ENCODE assay signal across 7 cellular contexts in the genomic region with DNA sequence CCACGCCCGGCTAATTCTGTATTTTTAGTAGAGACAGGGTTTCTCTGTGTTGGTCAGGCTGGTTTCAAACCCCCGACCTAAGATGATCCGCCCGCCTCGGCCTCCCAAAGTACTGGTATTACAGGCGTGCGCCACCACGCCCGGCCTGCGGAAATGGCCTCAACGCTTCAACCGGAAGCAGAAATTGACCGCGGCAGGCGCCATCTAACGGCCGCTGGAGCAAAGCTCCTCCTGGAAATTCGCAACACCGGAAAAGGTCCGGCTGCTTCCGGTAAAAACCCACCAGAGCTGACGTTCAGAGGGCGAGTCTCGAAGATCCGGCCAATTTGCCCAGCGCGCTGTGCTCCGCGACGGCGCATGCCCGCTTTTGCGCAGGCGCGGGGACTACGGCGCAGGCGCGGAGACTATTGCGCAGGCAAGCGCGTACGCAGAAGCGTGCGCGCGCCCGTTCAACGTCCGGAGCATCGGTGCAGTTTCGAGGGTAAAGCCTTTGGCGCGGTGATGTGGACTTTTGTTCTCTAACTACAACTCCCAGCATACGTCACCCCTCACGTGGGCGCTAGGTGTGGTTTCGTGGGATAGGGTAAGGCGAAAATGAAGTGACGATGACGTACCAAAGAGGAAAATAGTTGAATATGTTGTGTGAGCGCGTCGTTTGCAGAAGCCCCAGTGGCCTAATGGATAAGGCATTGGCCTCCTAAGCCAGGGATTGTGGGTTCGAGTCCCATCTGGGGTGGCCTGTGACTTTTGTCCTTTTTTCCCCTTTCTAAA. TPM values are rescaled to one million over a fixed set of nuclear protein-coding genes. Genes with fewer than 3 reads are reported as not detected.
A peak's percentile ranks its signal among the peaks of the same experiment; 100 is the strongest.
DNase-seq lines count a peak whose midpoint lies in the region; ATAC-seq and TF ChIP-seq lines count a peak whose summit lies in the region.

No MANE protein-coding gene starts in this region.

- TF ChIP-seq CTCF in hepatocyte (IDR thresholded peaks at IDR 0.05; ENCODE audit: poor library complexity), result peak; percentile 92

- H3K4me3 ChIP-seq in hepatocyte, result peak overlapping the region; percentile 49

- H2AFZ ChIP-seq in hepatocyte, result peak overlapping the region; percentile 94

- 4% methylated on average over 66 of the region's 66 CpGs for WGBS in hepatocyte (ENCODE audit: low lambda C conversion rate, missing lambda C conversion rate)

- H3K9me2 ChIP-seq in hepatocyte (replicated peaks; ENCODE audit: insufficient read depth), result no peaks in the 10 kb centered on the region

- DNase-seq in NCI-H2029 treated with DMSO at 0.1 percent for 48 hours (lab: John Stamatoyannopoulos, UW) (peak; percentile 97), T1000 (lab: John Stamatoyannopoulos, UW) (peak; percentile 94), astrocyte of the hippocampus (ENCODE audit: low read depth, low spot score) (peak; percentile 100), hepatocyte (ENCODE audit: low spot score) (peak; percentile 99), renal cortical epithelial cell (ENCODE audit: low read depth) (peak; percentile 99)

- ATAC-seq in GM18508 (IDR thresholded peaks at IDR 0.05; ENCODE audit: insufficient read depth, unreplicated experiment) (peak; percentile 79), HG03039 (IDR thresholded peaks at IDR 0.05; ENCODE audit: unreplicated experiment) (peak; percentile 80)

- H3K36me3 ChIP-seq in hepatocyte (replicated peaks; ENCODE audit: insufficient read depth, low read depth), result no peaks in the 10 kb centered on the region

- no peaks in the 10 kb centered on the region for H3K27me3 ChIP-seq in hepatocyte

- H3K79me2 ChIP-seq in hepatocyte, result peaks cover 26% of the 10 kb centered on the region

- H3K4me1 ChIP-seq in hepatocyte (ENCODE audit: insufficient read depth), result no peaks in the 10 kb centered on the region

- H3K9me3 ChIP-seq in hepatocyte (ENCODE audit: low read depth), result no peaks in the 10 kb centered on the region

- peak overlapping the region; percentile 77 for H3K4me2 ChIP-seq in hepatocyte

- peak overlapping the region; percentile 100 for H3K27ac ChIP-seq in hepatocyte

- H4K20me1 ChIP-seq in hepatocyte (ENCODE audit: insufficient read depth, poor library complexity, severe bottlenecking), result no peaks in the 10 kb centered on the region

RNA-seq across cellular contexts. Expression of gene FMC1, which starts 0.9 kb away (rescaled TPM):
- total RNA-seq in hepatocyte, result 5.0 and 12.9 TPM in 2 replicates
- 43.4 and 46.7 TPM in 2 replicates for polyA plus RNA-seq in hepatocyte
- total RNA-seq in renal cortical epithelial cell, result 2.2 and 8.7 TPM in 2 replicates

RNA-seq across cellular contexts. Expression of gene LUC7L2, which starts 19.5 kb away (rescaled TPM):
- 75.1 and 76.4 TPM in 2 replicates for total RNA-seq in hepatocyte
- 68.6 and 75.3 TPM in 2 replicates for polyA plus RNA-seq in hepatocyte
- total RNA-seq in renal cortical epithelial cell, result 31.4 and 81.0 TPM in 2 replicates

Comparison
In these comparisons a context has a peak if more than half of its experiments do, and no peak if none do; other contexts are left out.
1. Peak in every context shown above with its lines: DNase-seq, ATAC-seq, H3K4me3 ChIP-seq and H3K27ac ChIP-seq.